10 cellular contexts compared by ENCODE assay signal in genomic region chr9:110744753-110745522, GRCh38.
A peak's percentile ranks its signal among the peaks of the same experiment; 100 is the strongest.
DNase-seq lines count a peak whose midpoint lies in the region; TF ChIP-seq lines count a peak whose summit lies in the region.
"Had no signal": no experiment of that assay in that cellular context is flagged by ENCODE, and none has a peak within 500 bp of the region (broad histone marks: within the 10 kb centered on the region; RNA-seq: fewer than 3 reads in every experiment).

No MANE protein-coding gene starts in this region.

- TF ChIP-seq POLR2A in uterus (IDR thresholded peaks at IDR 0.05), result no peak

- peak overlapping the region; percentile 82 to 88 for H3K27ac ChIP-seq in uterus

- TF ChIP-seq CTCF in uterus (IDR thresholded peaks at IDR 0.05), result no peak

- H3K36me3 ChIP-seq in uterus, result no peaks in the 10 kb centered on the region
- H3K36me3 ChIP-seq: BE2C had no signal

- no peaks in the 10 kb centered on the region for H3K9me3 ChIP-seq in uterus
- H3K9me3 ChIP-seq: BE2C had no signal

- no peak overlapping the region for H3K4me3 ChIP-seq in uterus

- no peaks in the 10 kb centered on the region for H3K27me3 ChIP-seq in uterus
- H3K27me3 ChIP-seq: BE2C had no signal

- DNase-seq in NCI-H345 (lab: John Stamatoyannopoulos, UW), result peak; percentile 9
- DNase-seq in NCI-H345 treated with DMSO at 0.1 percent for 48 hours (lab: John Stamatoyannopoulos, UW; ENCODE audit: unreplicated experiment), result no peak
- DNase-seq in dedifferentiated amniotic fluid mesenchymal stem cell (ENCODE audit: extremely low spot score), result peak; percentile 92
- DNase-seq in medulla oblongata (ENCODE audit: extremely low spot score), result peak; percentile 28
- DNase-seq in uterus, result peak; percentile 51 to 79
- DNase-seq in stimulated activated CD4-positive, alpha-beta T cell treated with anti-CD3 and anti-CD28 coated beads, Interleukin-12 subunit alpha, Interleukin-12 subunit beta, amount 100 ng/mL, for 4 hours, result no peak
- no peak for DNase-seq in stimulated activated naive CD4-positive, alpha-beta T cell treated with Interleukin-2 at 50 U/mL for 16 hours (lab: John Stamatoyannopoulos, UW)
- DNase-seq in NCI-H82 treated with DMSO at 0.1 percent for 48 hours (lab: John Stamatoyannopoulos, UW; ENCODE audit: unreplicated experiment), result no peak
- DNase-seq: BE2C, NCI-H1694 treated with DMSO at 0.1 percent for 48 hours had no signal

- intact Hi-C loops in uterus (cut with DNase I; ENCODE audit: low total_unique reads), result no loop called here

- peaks cover 7 to 25% of the 10 kb centered on the region in 2 donors for H3K4me1 ChIP-seq in uterus

Comparison
In these comparisons a context has a peak if more than half of its experiments do, and no peak if none do; other contexts are left out.
1. DNase-seq: peak in NCI-H345 (single experiment), dedifferentiated amniotic fluid mesenchymal stem cell (single experiment), medulla oblongata (single experiment) and uterus (2 of 2); none in NCI-H345 treated with DMSO at 0.1 percent for 48 hours (single experiment), stimulated activated CD4-positive, alpha-beta T cell treated with anti-CD3 and anti-CD28 coated beads, Interleukin-12 subunit alpha, Interleukin-12 subunit beta, amount 100 ng/mL, for 4 hours (single experiment), stimulated activated naive CD4-positive, alpha-beta T cell treated with Interleukin-2 at 50 U/mL for 16 hours (single experiment) and NCI-H82 treated with DMSO at 0.1 percent for 48 hours (single experiment).